Comparison of ENCODE assay signal across 13 cellular contexts in genomic region chr1:182622795-182623528, GRCh38. TPM values are rescaled to one million over a fixed set of nuclear protein-coding genes. Genes with fewer than 3 reads are reported as not detected.
DNase-seq lines count a peak whose midpoint lies in the region; ATAC-seq, FAIRE-seq and TF ChIP-seq lines count a peak whose summit lies in the region.
"Had no signal": no experiment of that assay in that cellular context is flagged by ENCODE, and none has a peak within 500 bp of the region (broad histone marks: within the 10 kb centered on the region; RNA-seq: fewer than 3 reads in every experiment).

No MANE protein-coding gene starts in this region.

- WGBS in H1 (ENCODE audit: extremely low coverage in 1 of 2, insufficient coverage in 1 of 2, insufficient read length in 1 of 2, insufficient replicate concordance in 2 of 2, low coverage in 1 of 2, low lambda C conversion rate in 2 of 2, missing lambda C conversion rate in 1 of 2), 2 experiments, result 79% methylated on average over 7 of the region's 7 CpGs; no CpG with 5 or more reads in 1 of the 2 experiments

- POLR2A ChIA-PET in H1 (lab: Charles Lee; ENCODE audit: partially characterized antibody), result interaction anchor here (15.8 kb wide), 1 partner anchor 8 kb away, joined by 107 read pairs; no protein-coding TSS in a partner anchor

- no peak overlapping the region for H3K4ac ChIP-seq in H1 (replicated peaks; ENCODE audit: insufficient read length, low read depth, low read length)

- H3K27ac Mint-ChIP-seq in CD14-positive monocyte, result peak overlapping the region in 1 of 7 donors; percentile 24

- H3K9ac ChIP-seq in BLaER1 treated with 17β-estradiol and CSF1 and Interleukin-3, amounts not matched to agents 10 nM and 100 nM, result peak overlapping the region in 9 of 11 experiments; percentile 51 to 75 (median 66); a peak in 17 of 22 replicates
- no peak overlapping the region for H3K9ac ChIP-seq in H1 (replicated peaks in 1 of 4; ENCODE audit: extremely low read depth in 1 of 4, low read depth in 3 of 4, low read length in 3 of 4)

- no peak overlapping the region for H4K8ac ChIP-seq in H1 (ENCODE audit: extremely low read depth, insufficient read depth, low read length)

- no peak overlapping the region for H2BK120ac ChIP-seq in H1 (replicated peaks; ENCODE audit: low read depth, low read length)

- H3K14ac ChIP-seq in H1 (ENCODE audit: insufficient read length), result no peak overlapping the region

- no peak for TF ChIP-seq EP300 in H1 (IDR thresholded peaks at IDR 0.05; ENCODE audit: borderline replicate concordance in 1 of 2, low read depth in 2 of 2, low read length in 2 of 2)

- H3K36me3 Mint-ChIP-seq in CD14-positive monocyte, result no peaks in the 10 kb centered on the region

- peak; percentile 77 for ATAC-seq in GM19395 (IDR thresholded peaks at IDR 0.05; ENCODE audit: unreplicated experiment)
- peak; percentile 74 for ATAC-seq in HG03095 (IDR thresholded peaks at IDR 0.05; ENCODE audit: unreplicated experiment)

- H3K36me3 ChIP-seq in BLaER1 treated with 17β-estradiol and CSF1 and Interleukin-3, amounts not matched to agents 10 nM and 100 nM, result no peaks in the 10 kb centered on the region
- no peaks in the 10 kb centered on the region for H3K36me3 ChIP-seq in H1 (ENCODE audit: control insufficient read depth in 2 of 4, insufficient read depth in 4 of 4, low read length in 3 of 4)
- H3K36me3 ChIP-seq: ovary had no signal

- peak overlapping the region in 10 of 11 experiments; percentile 11 to 97 (median 80); a peak in 19 of 22 replicates for H3K27ac ChIP-seq in BLaER1 treated with 17β-estradiol and CSF1 and Interleukin-3, amounts not matched to agents 10 nM and 100 nM
- H3K27ac ChIP-seq in H1 (ENCODE audit: low read depth, low read length), result no peak overlapping the region
- H3K27ac ChIP-seq: C4-2B, ovary had no signal

- H2BK15ac ChIP-seq in H1 (ENCODE audit: low read length), result no peak overlapping the region

- peak overlapping the region in 6 of 10 experiments; percentile 5 to 45 (median 28); a peak in 6 of 20 replicates for H3K4me3 ChIP-seq in BLaER1 treated with 17β-estradiol and CSF1 and Interleukin-3, amounts not matched to agents 10 nM and 100 nM
- no peak overlapping the region for H3K4me3 ChIP-seq in H1 (ENCODE audit: extremely low read depth in 1 of 4, insufficient read depth in 2 of 4, low read depth in 3 of 4, low read length in 4 of 4)
- H3K4me3 ChIP-seq: ovary had no signal

- no peak for FAIRE-seq in H1 (lab: Jason Lieb, UNC)

- DNase-seq in H1 (ENCODE audit: low read depth in 1 of 2, low spot score in 2 of 2) (no peak), nucleus accumbens (lab: John Stamatoyannopoulos, UW) (no peak), CD14-positive monocyte (ENCODE audit: low spot score) (no peak), amniotic stem cell (lab: John Stamatoyannopoulos, UW) (no peak)
- DNase-seq in activated CD4-positive, CD25-positive, alpha-beta regulatory T cell treated with anti-CD3 and anti-CD28 coated beads, Interleukin-2, amount 50 U/mL, for 72 hours, result no peak
- DNase-seq: activated effector memory CD4-positive, alpha-beta T cell treated with anti-CD3 and anti-CD28 coated beads, Interleukin-2, amount 50 U/mL, for 16 hours; NCI-H446 treated with DMSO at 0.1 percent for 48 hours; ovary had no signal

- H2BK20ac ChIP-seq in H1 (ENCODE audit: low read length), result no peak overlapping the region; the same call in 1 of the 2 replicates

- intact Hi-C loops in CD14-positive monocyte (cut with micrococcal nuclease), result no loop called here

- H3K27me3 ChIP-seq in BLaER1 treated with 17β-estradiol and CSF1 and Interleukin-3, amounts not matched to agents 10 nM and 100 nM, result no peaks in the 10 kb centered on the region
- H3K27me3 ChIP-seq in H1 (replicated peaks in 1 of 4; ENCODE audit: control insufficient read depth in 3 of 4, extremely low read depth in 1 of 4, insufficient read depth in 3 of 4, low read length in 3 of 4), result peaks cover 0 to under 1% (median under 1%) of the 10 kb centered on the region in 4 experiments; a peak in 2 of 7 replicates
- H3K27me3 ChIP-seq: ovary had no signal

- no peak overlapping the region for H3K4me3 Mint-ChIP-seq in CD14-positive monocyte

- no peaks in the 10 kb centered on the region for H4K20me1 ChIP-seq in BLaER1 treated with 17β-estradiol and CSF1 and Interleukin-3, amounts not matched to agents 10 nM and 100 nM
- H4K20me1 ChIP-seq in H1 (replicated peaks in 1 of 2; ENCODE audit: control insufficient read depth in 1 of 2, insufficient read depth in 2 of 2, low read length in 2 of 2), result no peaks in the 10 kb centered on the region

- TF ChIP-seq RAD21 in H1 (IDR thresholded peaks at IDR 0.05 in 1 of 2, conservative IDR thresholded peaks at IDR 0.05 in 1 of 2; ENCODE audit: low read depth in 2 of 2, low read length in 2 of 2), result no peak

- peaks cover 75 to 98% (median 86%) of the 10 kb centered on the region in 10 experiments for H3K4me1 ChIP-seq in BLaER1 treated with 17β-estradiol and CSF1 and Interleukin-3, amounts not matched to agents 10 nM and 100 nM
- H3K4me1 ChIP-seq in H1 (replicated peaks in 1 of 4; ENCODE audit: control insufficient read depth in 3 of 4, insufficient read depth in 4 of 4, low read length in 3 of 4), result peaks cover 2 to 11% (median 6%) of the 10 kb centered on the region in 4 experiments; a peak in 6 of 7 replicates

- no peak overlapping the region for H4K91ac ChIP-seq in H1 (replicated peaks; ENCODE audit: insufficient read length, low read length)

- no peak overlapping the region for H3K18ac ChIP-seq in H1 (ENCODE audit: extremely low read depth, low read length)

- H4K5ac ChIP-seq in H1 (ENCODE audit: insufficient read length, low read depth, low read length), result no peak overlapping the region

- no peak for TF ChIP-seq POLR2A in H1 (IDR thresholded peaks at IDR 0.05; ENCODE audit: control extremely low read depth in 1 of 2, low read depth in 2 of 2, low read length in 2 of 2)

- no peaks in the 10 kb centered on the region for H3K79me1 ChIP-seq in H1 (ENCODE audit: low read depth, low read length)

- peak overlapping the region; percentile 50; the same call in 1 of the 2 replicates for H2BK12ac ChIP-seq in H1 (ENCODE audit: low read depth, low read length)

- H2BK5ac ChIP-seq in H1 (ENCODE audit: low read depth, low read length), result no peak overlapping the region; the same call in 1 of the 2 replicates

- H3K56ac ChIP-seq in H1 (replicated peaks; ENCODE audit: insufficient read length, low read depth, low read length), result no peak overlapping the region

- TF ChIP-seq CTCF in H1 (IDR thresholded peaks at IDR 0.05; ENCODE audit: control extremely low read depth in 1 of 3, insufficient read depth in 1 of 3, low read depth in 1 of 3, low read length in 3 of 3) (no peak), CD14-positive monocyte (IDR thresholded peaks at IDR 0.05) (no peak)

- no peaks in the 10 kb centered on the region for H3K79me2 ChIP-seq in H1 (ENCODE audit: control insufficient read depth in 1 of 2, insufficient read depth in 2 of 2, low read length in 2 of 2)

- H2AFZ ChIP-seq in H1 (ENCODE audit: low read length), result no peak overlapping the region

- peak overlapping the region; percentile 70 to 92 (median 87) for H3K4me2 ChIP-seq in BLaER1 treated with 17β-estradiol and CSF1 and Interleukin-3, amounts not matched to agents 10 nM and 100 nM
- no peak overlapping the region for H3K4me2 ChIP-seq in H1 (ENCODE audit: insufficient read depth in 1 of 2, low read depth in 2 of 2, low read length in 2 of 2)

- peaks cover 14 to 21% (median 20%) of the 10 kb centered on the region in 3 donors for H3K27me3 Mint-ChIP-seq in CD14-positive monocyte (ENCODE audit: low read depth in 3 of 3)

- peaks cover 0 to 17% (median 9%) of the 10 kb centered on the region in 11 experiments; a peak in 16 of 22 replicates for H3K9me3 ChIP-seq in BLaER1 treated with 17β-estradiol and CSF1 and Interleukin-3, amounts not matched to agents 10 nM and 100 nM (replicated peaks in 1 of 11)
- H3K9me3 ChIP-seq in H1 (ENCODE audit: insufficient read depth in 2 of 2, low read depth in 1 of 2, low read length in 1 of 2), result no peaks in the 10 kb centered on the region
- H3K9me3 ChIP-seq: ovary had no signal

- H2AK5ac ChIP-seq in H1 (ENCODE audit: low read depth, low read length), result no peak overlapping the region

- peaks cover 3 to 13% (median 8%) of the 10 kb centered on the region in 7 donors for H3K9me3 Mint-ChIP-seq in CD14-positive monocyte

- no peak overlapping the region for H3K23ac ChIP-seq in H1 (ENCODE audit: insufficient read length)

- CTCF ChIA-PET in H1 (lab: Charles Lee; ENCODE audit: partially characterized antibody), result interaction anchor here (0.8 to 1.7 kb wide), 6 partner anchors 11 to 163 kb away, joined by 3 to 14 read pairs (median 4); no protein-coding TSS in a partner anchor

- no peaks in the 10 kb centered on the region; the same call in 1 of the 2 replicates for H3K23me2 ChIP-seq in H1 (ENCODE audit: low read depth, low read length)

- no peaks in the 10 kb centered on the region for H3K4me1 Mint-ChIP-seq in CD14-positive monocyte

RNA-seq across cellular contexts. Expression of gene RGS16, which starts 18.8 kb away (rescaled TPM):
- 8.1 and 9.8 TPM in 2 replicates for total RNA-seq in H1 (2021; fragmentation: NEBNext Ultra II Directional; extraction: Animal tissue kit (Norgen Biotek cat#: 25700))
- polyA plus RNA-seq in H1 (2011; rRNA removed) (5.7 and 7.7 TPM in 2 replicates), CD14-positive monocyte (under 1 TPM in 1 of 2 donors, not detected in 1; 0.07 TPM)
- polyA plus RNA-seq in H1 (2011; cell fraction: cytosol; rRNA removed), result 8.6 TPM
- polyA plus RNA-seq in H1 (2011; cell fraction: nucleus; rRNA removed), result 9.3 TPM
- polyA plus RNA-seq in H1 (2012, experiment 1 of 2), result 7.5 to 8.3 TPM (median 8.1 TPM) in 4 replicates
- polyA plus RNA-seq in H1 (2012, experiment 2 of 2), result 8.6 TPM
- 5.7 TPM for polyA plus RNA-seq in H1 (2013, experiment 1 of 2)
- polyA plus RNA-seq in H1 (2013, experiment 2 of 2), result 5.4 TPM
- 4.1 and 5.1 TPM in 2 replicates for polyA minus RNA-seq in H1 (2011; rRNA and poly(A)+ RNA removed)
- polyA minus RNA-seq in H1 (2011; cell fraction: cytosol; rRNA and poly(A)+ RNA removed), result 5.7 TPM
- 6.7 TPM for polyA minus RNA-seq in H1 (2011; cell fraction: nucleus; rRNA and poly(A)+ RNA removed)
- total RNA-seq: HT1080 had no signal

RNA-seq across cellular contexts. Expression of gene RNASEL, which starts 33.9 kb away (rescaled TPM):
- 0.57 and 0.78 TPM in 2 replicates for total RNA-seq in H1 (2021; fragmentation: NEBNext Ultra II Directional; extraction: Animal tissue kit (Norgen Biotek cat#: 25700))
- polyA plus RNA-seq in H1 (2011; rRNA removed), result 0.27 and 0.39 TPM in 2 replicates
- 0.56 TPM for polyA plus RNA-seq in H1 (2011; cell fraction: cytosol; rRNA removed)
- polyA plus RNA-seq in H1 (2011; cell fraction: nucleus; rRNA removed), result 0.43 TPM
- 0.42 to 0.69 TPM (median 0.55 TPM) in 4 replicates for polyA plus RNA-seq in H1 (2012, experiment 1 of 2)
- 0.08 TPM for polyA plus RNA-seq in H1 (2012, experiment 2 of 2)
- 0.28 TPM for polyA plus RNA-seq in H1 (2013, experiment 1 of 2)
- polyA plus RNA-seq in H1 (2013, experiment 2 of 2), result 0.29 TPM
- polyA minus RNA-seq in H1 (2011; rRNA and poly(A)+ RNA removed), result 0.63 and 0.73 TPM in 2 replicates
- 0.51 TPM for polyA minus RNA-seq in H1 (2011; cell fraction: cytosol; rRNA and poly(A)+ RNA removed)
- polyA minus RNA-seq in H1 (2011; cell fraction: nucleus; rRNA and poly(A)+ RNA removed), result 0.60 TPM
- 10 to 100 TPM in 1 of 2 donors, 1 to 10 TPM in 1; 7.9 to 12.3 TPM for polyA plus RNA-seq in CD14-positive monocyte

Comparison
In these comparisons a context has a peak if more than half of its experiments do, and no peak if none do; other contexts are left out.
1. H3K4me2 ChIP-seq: peak in BLaER1 treated with 17β-estradiol and CSF1 and Interleukin-3, amounts not matched to agents 10 nM and 100 nM (11 of 11); none in H1 (0 of 2).
2. H3K4me3 ChIP-seq: peak in BLaER1 treated with 17β-estradiol and CSF1 and Interleukin-3, amounts not matched to agents 10 nM and 100 nM (6 of 10); none in H1 (0 of 4).
3. H3K9ac ChIP-seq: peak in BLaER1 treated with 17β-estradiol and CSF1 and Interleukin-3, amounts not matched to agents 10 nM and 100 nM (9 of 11); none in H1 (0 of 4).